Comparison of ENCODE assay signal across 8 cellular contexts in genomic region chr12:27244680-27245005, GRCh38. TPM values are rescaled to one million over a fixed set of nuclear protein-coding genes. Genes with fewer than 3 reads are reported as not detected.
DNase-seq lines count a peak whose midpoint lies in the region; ATAC-seq, FAIRE-seq and TF ChIP-seq lines count a peak whose summit lies in the region.

No MANE protein-coding gene starts in this region.

- H3K79me2 ChIP-seq in GM12878 (ENCODE audit: control insufficient read depth, insufficient read depth, low read length): peaks cover 55% of the 10 kb centered on the region

- peak; percentile 12; the same call in 1 of the 2 replicates for TF ChIP-seq CTCF in C4-2B (conservative IDR thresholded peaks at IDR 0.05)
- no peak for TF ChIP-seq CTCF in GM12878 (IDR thresholded peaks at IDR 0.05 in 2 of 3, conservative IDR thresholded peaks at IDR 0.05 in 1 of 3; ENCODE audit: control insufficient read depth in 2 of 3, extremely low read depth in 1 of 3, insufficient read depth in 1 of 3, low read depth in 3 of 3, low read length in 3 of 3)

- peaks cover 0 to 5% of the 10 kb centered on the region in 2 experiments; a peak in 1 of 4 replicates for H3K36me3 ChIP-seq in GM12878 (ENCODE audit: control insufficient read depth in 2 of 2, insufficient read depth in 2 of 2, low read length in 1 of 2)
- H3K36me3 ChIP-seq in mesenchymal stem cell (ENCODE audit: control insufficient read depth in 1 of 2, insufficient read depth in 2 of 2, low read depth in 1 of 2, low read length in 2 of 2): peaks cover 0 to 2% of the 10 kb centered on the region in 2 experiments
- H3K36me3 ChIP-seq in aorta (ENCODE audit: control insufficient read depth in 1 of 2, insufficient read depth in 2 of 2, low read length in 1 of 2): no peaks in the 10 kb centered on the region

- under 1% methylated on average over 13 of the region's 13 CpGs for WGBS in GM12878 (ENCODE audit: insufficient coverage, insufficient replicate concordance, low lambda C conversion rate, missing lambda C conversion rate)
- WGBS in mesenchymal stem cell: under 1% methylated on average over 11 of the region's 13 CpGs
- 0% methylated on average over 13 of the region's 13 CpGs for WGBS in aorta, 2 donors

- no peak overlapping the region for H3K23ac ChIP-seq in mesenchymal stem cell (ENCODE audit: low read length in 2 of 2)

- H3K4me1 ChIP-seq in GM12878 (ENCODE audit: control insufficient read depth, insufficient read depth, low read length) (peaks cover 10% of the 10 kb centered on the region; the same call in 1 of the 2 replicates), mesenchymal stem cell (ENCODE audit: control insufficient read depth, insufficient read depth, low read depth, low read length) (no peaks in the 10 kb centered on the region), aorta (ENCODE audit: control insufficient read depth in 1 of 2, insufficient read depth in 2 of 2, low read length in 2 of 2) (peaks cover 0 to 8% of the 10 kb centered on the region in 2 donors)

- peak overlapping the region; percentile 80 for H2BK15ac ChIP-seq in mesenchymal stem cell (ENCODE audit: low read depth, poor library complexity, severe bottlenecking)

- no TSS peak for BruUV-seq in GM12878 (replicated peaks; lab: Mats Ljungman, UMichigan)

- no peak overlapping the region for H3K4ac ChIP-seq in mesenchymal stem cell (ENCODE audit: low read depth in 1 of 2, low read length in 2 of 2)

- no peak overlapping the region for H2BK120ac ChIP-seq in mesenchymal stem cell (ENCODE audit: low read depth, low read length)

- no peak for TF ChIP-seq RAD21 in GM12878 (IDR thresholded peaks at IDR 0.05; ENCODE audit: insufficient read depth, low read depth, low read length)

- H3K4me3 ChIP-seq in GM12878: peak overlapping the region; percentile 86
- H3K4me3 ChIP-seq in mesenchymal stem cell (ENCODE audit: insufficient read depth in 1 of 2, low read depth in 1 of 2, low read length in 2 of 2): peak overlapping the region; percentile 69 to 85
- peak overlapping the region; percentile 36 to 79 for H3K4me3 ChIP-seq in aorta (ENCODE audit: low read length in 2 of 2)

- H2BK12ac ChIP-seq in mesenchymal stem cell (ENCODE audit: low read length in 2 of 2): no peak overlapping the region

- H2BK5ac ChIP-seq in mesenchymal stem cell (ENCODE audit: low read depth, low read length, poor library complexity, severe bottlenecking): no peak overlapping the region

- no peak for FAIRE-seq in GM12878 (lab: Jason Lieb, UNC)
- FAIRE-seq in GM19239 (lab: Jason Lieb, UNC): no peak

- peak overlapping the region; percentile 85 for H3K4me2 ChIP-seq in GM12878 (ENCODE audit: control insufficient read depth, insufficient read depth)
- H3K4me2 ChIP-seq in mesenchymal stem cell (ENCODE audit: low read length, poor library complexity, severe bottlenecking): peak overlapping the region; percentile 73

- SMC1A ChIA-PET in GM12878 (lab: Charles Lee; ENCODE audit: uncharacterized antibody, unreplicated experiment): interaction anchor here (0.6 to 20.4 kb wide), 17 partner anchors 10 to 229 kb away, joined by 3 to 491 read pairs (median 9); partner anchors contain the start of gene BMAL2

- H3K9me3 ChIP-seq in GM12878 (replicated peaks; ENCODE audit: control insufficient read depth, insufficient read depth, low read length): peaks cover 2% of the 10 kb centered on the region; the same call in 2 of the 3 replicates
- H3K9me3 ChIP-seq in mesenchymal stem cell (ENCODE audit: control insufficient read depth, low read length): no peaks in the 10 kb centered on the region
- H3K9me3 ChIP-seq in aorta (ENCODE audit: control insufficient read depth, low read length): no peaks in the 10 kb centered on the region

- peak overlapping the region; percentile 27 for H4K91ac ChIP-seq in mesenchymal stem cell (ENCODE audit: low read length)

- H3K9ac ChIP-seq in GM12878 (ENCODE audit: control insufficient read depth, insufficient read depth, low read length) (peak overlapping the region; percentile 99), mesenchymal stem cell (ENCODE audit: low read length) (peak overlapping the region; percentile 94)

- intact Hi-C loops in GM12878 (cut with micrococcal nuclease; ENCODE audit: unreplicated experiment) (loop anchor here (1.0 to 10.0 kb wide), 9 partner anchors 24 to 310 kb away; partner anchors contain the start of genes FGFR1OP2, INTS13 and TM7SF3), aorta (cut with DNase I) (loop anchor here (2.0 to 5.0 kb wide), 5 partner anchors 47 to 102 kb away; no protein-coding TSS in a partner anchor)

- no peak for TF ChIP-seq POLR2A in GM12878 (IDR thresholded peaks at IDR 0.05; ENCODE audit: low read depth, low read length)

- TF ChIP-seq EP300 in GM12878 (IDR thresholded peaks at IDR 0.05; ENCODE audit: borderline replicate concordance in 1 of 2, control insufficient read depth in 1 of 2, low read depth in 2 of 2, low read length in 2 of 2): no peak

- in situ Hi-C loops in GM12878 (cut with MboI): no loop called here
- in situ Hi-C loops in KBM-7 (cut with MboI; ENCODE audit: low pct_unique_long_range_greater_than_20kb, low sequenced_read_pairs): no loop called here

- H2AFZ ChIP-seq in GM12878 (ENCODE audit: control insufficient read depth, low read depth, low read length) (no peak overlapping the region; the same call in 1 of the 2 replicates), mesenchymal stem cell (ENCODE audit: low read depth, low read length) (peak overlapping the region; percentile 21)

- H4K8ac ChIP-seq in mesenchymal stem cell (ENCODE audit: low read length): peak overlapping the region; percentile 89

- H3K14ac ChIP-seq in mesenchymal stem cell (ENCODE audit: low read length in 2 of 2): peak overlapping the region in 1 of 2 experiments; percentile 63

- H4K20me1 ChIP-seq in GM12878 (ENCODE audit: control insufficient read depth, insufficient read depth): no peaks in the 10 kb centered on the region

- no peaks in the 10 kb centered on the region for H3K27me3 ChIP-seq in GM12878 (replicated peaks in 1 of 2; ENCODE audit: control insufficient read depth in 2 of 2, insufficient read depth in 2 of 2, low read length in 1 of 2)
- no peaks in the 10 kb centered on the region for H3K27me3 ChIP-seq in mesenchymal stem cell (ENCODE audit: control insufficient read depth in 1 of 2, insufficient read depth in 1 of 2, low read length in 2 of 2)
- H3K27me3 ChIP-seq in aorta (ENCODE audit: control insufficient read depth in 1 of 2, insufficient read depth in 2 of 2, low read length in 1 of 2): no peaks in the 10 kb centered on the region

- RAD21 ChIA-PET in GM12878 (lab: Charles Lee; ENCODE audit: unreplicated experiment): interaction anchor here (0.8 to 21.5 kb wide), 22 partner anchors 8 to 232 kb away, joined by 3 to 282 read pairs (median 4); partner anchors contain the start of genes BMAL2 and MED21

- CTCF ChIA-PET in GM12878 (lab: Yijun Ruan, JAX): interaction anchor here (1.2 to 14.4 kb wide), 7 partner anchors 13 to 220 kb away, joined by 3 to 179 read pairs (median 7); no protein-coding TSS in a partner anchor

- H2AK5ac ChIP-seq in mesenchymal stem cell (ENCODE audit: low read length, severe bottlenecking): no peak overlapping the region

- H3K27ac ChIP-seq in C4-2B (peak overlapping the region; percentile 82), GM12878 (ENCODE audit: control insufficient read depth, insufficient read depth) (peak overlapping the region; percentile 93), mesenchymal stem cell (ENCODE audit: low read length, poor library complexity, severe bottlenecking) (peak overlapping the region; percentile 68), aorta (ENCODE audit: low read depth in 1 of 2, low read length in 2 of 2) (peak overlapping the region; percentile 83 to 94)

- POLR2A ChIA-PET in GM12878 (lab: Charles Lee): interaction anchor here (0.9 to 5.5 kb wide), 19 partner anchors 10 to 233 kb away, joined by 3 to 45 read pairs (median 6); partner anchors contain the start of genes BMAL2 and MED21

- H3K79me1 ChIP-seq in mesenchymal stem cell (replicated peaks; ENCODE audit: low read length, poor library complexity, severe bottlenecking): peaks cover 9% of the 10 kb centered on the region

- ATAC-seq in GM12878 (no peak), aorta (ENCODE audit: low FRiP score) (no peak)

- DNase-seq in HS-27A (ENCODE audit: low read depth) (peak; percentile 38), GM12878 (ENCODE audit: low read depth, low spot score) (no peak), mesenchymal stem cell (no peak), aorta (no peak), GM19239 (ENCODE audit: insufficient read length, low spot score) (no peak), KBM-7 (no peak)
- DNase-seq in activated CD4-positive, alpha-beta T cell treated with anti-CD3 and anti-CD28 coated beads for 48 hours: no peak

- peak overlapping the region; percentile 5 to 83 for H3K18ac ChIP-seq in mesenchymal stem cell (ENCODE audit: low read depth in 1 of 2, low read length in 2 of 2)

TF ChIP-seq in GM12878, 131 proteins besides CTCF, POLR2A, EP300 and RAD21 (continues in another document):
- TF ChIP-seq POLR2AphosphoS2 (IDR thresholded peaks at IDR 0.05; ENCODE audit: low read depth, low read length): 0 out of 2 replicates have a peak, but pooled peaks have one; percentile 58
- TF ChIP-seq POLR2AphosphoS5 (IDR thresholded peaks at IDR 0.05; ENCODE audit: low read length): 0 out of 2 replicates have a peak, but pooled peaks have one; percentile 9
- TF ChIP-seq RUNX3 (IDR thresholded peaks at IDR 0.05; ENCODE audit: low read length): peak; percentile 16; the same call in 1 of the 2 replicates

RNA-seq across cellular contexts. Expression of gene STK38L, which starts 0.6 kb away (rescaled TPM):
- 283 and 300 TPM in 2 replicates for total RNA-seq in GM12878 (2013; cell fraction: nucleolus; rRNA removed)
- total RNA-seq in GM12878 (2014; rRNA removed) (92.7 and 120 TPM in 2 replicates), GM12878 (2014; rRNA removed; fragmentation: Illumina TruSeq; extraction: Trizol) (130 and 131 TPM in 2 replicates), GM12878 (2021) (110 and 131 TPM in 2 replicates), aorta (100 to 1,000 TPM; 218 to 414 TPM)
- 19.4 TPM for polyA plus RNA-seq in GM12878 (2011; ENCODE audit: low read depth)
- polyA plus RNA-seq in GM12878 (2011; rRNA removed) (121 and 218 TPM in 2 replicates), GM12878 (2014; fragmentation: Illumina TruSeq; extraction: Trizol) (134 and 173 TPM in 2 replicates), GM12878 (2014; fragmentation: Nextera tagmentation; extraction: Ambion mirVana) (10 to 100 TPM; 43.0 to 50.2 TPM), GM12878 (2014; rRNA removed) (76.8 and 90.8 TPM in 2 replicates), GM12878 (2016; fragmentation: Nextera tagmentation; extraction: Ambion mirVana) (100 to 1,000 TPM; 144 to 154 TPM), aorta (10 to 100 TPM; 54.6 to 94.4 TPM)
- polyA plus RNA-seq in GM12878 (2011; cell fraction: cytosol; rRNA removed): 24.3 and 29.2 TPM in 2 replicates
- 70.9 and 75.1 TPM in 2 replicates for polyA plus RNA-seq in GM12878 (2011; cell fraction: nucleus; rRNA removed)
- polyA plus RNA-seq in GM12878 (2012): 40.8 and 44.4 TPM in 2 replicates
- 41.8 and 75.6 TPM in 2 replicates for polyA minus RNA-seq in GM12878 (2011; rRNA and poly(A)+ RNA removed)
- 35.9 and 43.5 TPM in 2 replicates for polyA minus RNA-seq in GM12878 (2011; cell fraction: cytosol; rRNA and poly(A)+ RNA removed)
- 36.5 and 60.8 TPM in 2 replicates for polyA minus RNA-seq in GM12878 (2011; cell fraction: nucleus; rRNA and poly(A)+ RNA removed)
- 18.5 TPM for polyA plus RNA-seq in mesenchymal stem cell (2013, experiment 1 of 2)
- polyA plus RNA-seq in mesenchymal stem cell (2013, experiment 2 of 2): 19.1 TPM
